21 cellular contexts compared by ENCODE assay signal in the genomic region with DNA sequence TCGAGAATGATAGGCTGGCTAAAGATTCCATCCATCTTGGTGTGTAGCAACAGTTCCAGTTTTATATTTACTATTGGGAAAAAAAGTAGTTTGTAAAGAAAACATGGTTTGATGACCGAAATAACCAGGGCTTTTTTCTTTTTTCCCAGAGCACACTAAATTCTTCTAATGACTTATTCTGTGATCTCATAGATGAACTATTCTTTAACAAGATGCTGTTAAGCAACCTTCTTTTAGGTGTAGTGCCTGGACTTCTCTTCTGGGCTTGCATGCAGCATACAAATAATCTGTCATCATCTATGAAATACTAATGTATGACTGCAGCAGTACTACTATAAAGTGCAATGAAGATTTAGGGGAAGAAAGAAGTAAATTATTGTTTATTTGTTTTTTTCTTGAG. TPM values are rescaled to one million over a fixed set of nuclear protein-coding genes. Genes with fewer than 3 reads are reported as not detected.
A peak's percentile ranks its signal among the peaks of the same experiment; 100 is the strongest.
DNase-seq lines count a peak whose midpoint lies in the region; ATAC-seq, FAIRE-seq and TF ChIP-seq lines count a peak whose summit lies in the region.
"Had no signal": no experiment of that assay in that cellular context is flagged by ENCODE, and none has a peak within 500 bp of the region (broad histone marks: within the 10 kb centered on the region; RNA-seq: fewer than 3 reads in every experiment).

No MANE protein-coding gene starts in this region.

- H3K4me1 ChIP-seq in GM23248 (ENCODE audit: insufficient read depth) = peaks cover 54% of the 10 kb centered on the region
- H3K4me1 ChIP-seq in smooth muscle cell (ENCODE audit: low read depth) = no peaks in the 10 kb centered on the region
- H3K4me1 ChIP-seq in hepatocyte (ENCODE audit: insufficient read depth) = no peaks in the 10 kb centered on the region
- H3K4me1 ChIP-seq: A549 had no signal

- no peak for ATAC-seq in effector memory CD8-positive, alpha-beta T cell (replicated peaks)
- ATAC-seq: A549, GM12878 had no signal

- TF ChIP-seq CTCF in bronchial epithelial cell (IDR thresholded peaks at IDR 0.05; ENCODE audit: insufficient read depth, low read length, severe bottlenecking) (no peak), smooth muscle cell (IDR thresholded peaks at IDR 0.05; ENCODE audit: borderline replicate concordance, insufficient read depth, poor library complexity, severe bottlenecking) (no peak), hepatocyte (IDR thresholded peaks at IDR 0.05; ENCODE audit: poor library complexity) (no peak)

- no peaks in the 10 kb centered on the region for H3K36me3 Mint-ChIP-seq in effector memory CD8-positive, alpha-beta T cell (ENCODE audit: insufficient read depth)

- H3K79me2 ChIP-seq in GM23248 (ENCODE audit: insufficient read depth) (no peaks in the 10 kb centered on the region), smooth muscle cell (ENCODE audit: low read depth) (no peaks in the 10 kb centered on the region), hepatocyte (no peaks in the 10 kb centered on the region)

- no peaks in the 10 kb centered on the region for H3K36me3 ChIP-seq in GM23248 (ENCODE audit: low read depth)
- no peaks in the 10 kb centered on the region for H3K36me3 ChIP-seq in bronchial epithelial cell (ENCODE audit: control insufficient read depth, insufficient read depth, low read length)
- no peaks in the 10 kb centered on the region for H3K36me3 ChIP-seq in smooth muscle cell (ENCODE audit: low read depth)
- H3K36me3 ChIP-seq in hepatocyte (replicated peaks; ENCODE audit: insufficient read depth, low read depth) = no peaks in the 10 kb centered on the region
- H3K36me3 ChIP-seq: SJSA1 had no signal

- in situ Hi-C loops in GM23248 (cut with MboI) = no loop called here

- H3K9ac ChIP-seq in GM23248 (no peak overlapping the region), smooth muscle cell (ENCODE audit: low read depth) (no peak overlapping the region)
- H3K9ac ChIP-seq: KMS-11 had no signal

- H3K4me2 ChIP-seq in GM23248 (ENCODE audit: unreplicated experiment) (no peak overlapping the region), smooth muscle cell (no peak overlapping the region), hepatocyte (no peak overlapping the region)
- H3K4me2 ChIP-seq: A549, KMS-11, PC-9 had no signal

- H3K27ac ChIP-seq in GM23248 (peak overlapping the region; percentile 37), smooth muscle cell (ENCODE audit: low read depth) (peak overlapping the region; percentile 32), hepatocyte (no peak overlapping the region)
- H3K27ac ChIP-seq: A549, KMS-11, PC-9, SJSA1 had no signal

- no peak overlapping the region for H3K27ac Mint-ChIP-seq in effector memory CD8-positive, alpha-beta T cell
- H3K27ac Mint-ChIP-seq: CD14-positive monocyte had no signal

- no peaks in the 10 kb centered on the region for H4K20me1 ChIP-seq in GM23248 (ENCODE audit: insufficient read depth)
- H4K20me1 ChIP-seq in smooth muscle cell (ENCODE audit: low read depth) = no peaks in the 10 kb centered on the region
- H4K20me1 ChIP-seq in hepatocyte (ENCODE audit: insufficient read depth, poor library complexity, severe bottlenecking) = no peaks in the 10 kb centered on the region

- no peaks in the 10 kb centered on the region for H3K9me2 ChIP-seq in GM23248 (ENCODE audit: insufficient read depth)
- H3K9me2 ChIP-seq in hepatocyte (replicated peaks; ENCODE audit: insufficient read depth) = no peaks in the 10 kb centered on the region

- H2AFZ ChIP-seq in GM23248 (no peak overlapping the region), smooth muscle cell (ENCODE audit: low read depth) (no peak overlapping the region), hepatocyte (no peak overlapping the region)
- H2AFZ ChIP-seq: PC-9 had no signal

- no peak overlapping the region for H3K4me3 ChIP-seq in GM23248
- H3K4me3 ChIP-seq in bronchial epithelial cell (ENCODE audit: low read depth, low read length) = no peak overlapping the region
- H3K4me3 ChIP-seq in smooth muscle cell = no peak overlapping the region
- no peak overlapping the region for H3K4me3 ChIP-seq in hepatocyte
- H3K4me3 ChIP-seq: A549, GM12878, PC-9, SJSA1 had no signal

- no peaks in the 10 kb centered on the region for H3K9me3 Mint-ChIP-seq in effector memory CD8-positive, alpha-beta T cell

- DNase-seq in AG20443 (ENCODE audit: low spot score) (peak; percentile 55), GM23248 (peak; percentile 77), bronchial epithelial cell (ENCODE audit: low read depth) (peak; percentile 82), smooth muscle cell (lab: John Stamatoyannopoulos, UW; ENCODE audit: unreplicated experiment) (no peak), D341Med (ENCODE audit: low spot score) (no peak), hepatocyte (ENCODE audit: low spot score) (no peak)
- DNase-seq in effector memory CD8-positive, alpha-beta T cell = no peak
- DNase-seq: AML-193, DMS79 treated with DMSO at 0.1 percent for 48 hours, H7, NCI-H1417, NCI-H187 treated with DMSO at 0.1 percent for 48 hours, NCI-H345, NCI-H524 treated with DMSO at 0.1 percent for 48 hours, PC-9 had no signal

- FAIRE-seq in bronchial epithelial cell (lab: Jason Lieb, UNC) = no peak
- FAIRE-seq: A549, G401.6, GM12878 had no signal

- no peaks in the 10 kb centered on the region for H3K4me1 Mint-ChIP-seq in effector memory CD8-positive, alpha-beta T cell (ENCODE audit: low read depth in 2 of 2)
- H3K4me1 Mint-ChIP-seq: CD14-positive monocyte had no signal

- no peak overlapping the region for H3K4me3 Mint-ChIP-seq in effector memory CD8-positive, alpha-beta T cell
- H3K4me3 Mint-ChIP-seq: CD14-positive monocyte had no signal

- 57 to 58% methylated on average over 2 of the region's 2 CpGs for WGBS in GM23248 (ENCODE audit: low coverage in 1 of 2, low lambda C conversion rate in 2 of 2, missing lambda C conversion rate in 2 of 2), 2 experiments
- 79% methylated on average over 2 of the region's 2 CpGs for WGBS in smooth muscle cell (ENCODE audit: low lambda C conversion rate)
- WGBS in hepatocyte (ENCODE audit: low lambda C conversion rate, missing lambda C conversion rate) = 85% methylated on average over 2 of the region's 2 CpGs

- H3K27me3 ChIP-seq in GM23248 (replicated peaks; ENCODE audit: insufficient read depth) (no peaks in the 10 kb centered on the region), bronchial epithelial cell (ENCODE audit: control insufficient read depth, insufficient read depth, low read length) (no peaks in the 10 kb centered on the region), smooth muscle cell (ENCODE audit: low read depth) (no peaks in the 10 kb centered on the region), hepatocyte (no peaks in the 10 kb centered on the region)
- H3K27me3 ChIP-seq: SJSA1 had no signal

- peaks cover 47% of the 10 kb centered on the region for H3F3A ChIP-seq in GM23248 (ENCODE audit: insufficient read depth)
- peaks cover 5% of the 10 kb centered on the region for H3F3A ChIP-seq in smooth muscle cell (ENCODE audit: low read depth)

- peaks cover 10 to 32% of the 10 kb centered on the region in 2 donors for H3K27me3 Mint-ChIP-seq in effector memory CD8-positive, alpha-beta T cell

- H3K9me3 ChIP-seq in GM23248 (ENCODE audit: low read depth) (no peaks in the 10 kb centered on the region), smooth muscle cell (replicated peaks; ENCODE audit: low read depth) (no peaks in the 10 kb centered on the region), hepatocyte (ENCODE audit: low read depth) (no peaks in the 10 kb centered on the region)
- H3K9me3 ChIP-seq: A549, SJSA1 had no signal

RNA-seq across cellular contexts. Expression of a gene that starts 11.0 kb away (rescaled TPM):
- not detected in 2 replicates for total RNA-seq in GM23248 (2014; rRNA removed; shearing (Covaris generic))
- polyA plus RNA-seq in GM23248 (2016; fragmentation: Nextera tagmentation; extraction: Ambion mirVana) (0.19 TPM in 1 of 2 replicates, not detected in the other), smooth muscle cell (3.0 and 5.5 TPM in 2 replicates), hepatocyte (not detected in 2 replicates)
- total RNA-seq in bronchial epithelial cell (29.2 and 103 TPM in 2 replicates), smooth muscle cell (8.3 and 10.4 TPM in 2 replicates), hepatocyte (0.30 TPM in 1 of 2 replicates, not detected in the other)
- total RNA-seq: GM12878, SJSA1 had no signal
- polyA plus RNA-seq: A549, GM12878 had no signal

RNA-seq across cellular contexts. Expression of a gene that starts 46.6 kb away (rescaled TPM):
- 12.4 and 27.4 TPM in 2 replicates for total RNA-seq in GM23248 (2014; rRNA removed; shearing (Covaris generic))
- 11.4 and 11.7 TPM in 2 replicates for polyA plus RNA-seq in GM23248 (2016; fragmentation: Nextera tagmentation; extraction: Ambion mirVana)
- total RNA-seq in bronchial epithelial cell = 11.8 TPM in 2 replicates
- 55.6 and 65.3 TPM in 2 replicates for total RNA-seq in smooth muscle cell
- 12.3 and 34.8 TPM in 2 replicates for polyA plus RNA-seq in smooth muscle cell
- 9.5 and 13.9 TPM in 2 replicates for total RNA-seq in hepatocyte
- 6.4 and 10.6 TPM in 2 replicates for polyA plus RNA-seq in hepatocyte
- total RNA-seq: GM12878 had no signal

Comparison
In these comparisons a context has a peak if more than half of its experiments do, and no peak if none do; other contexts are left out.
1. DNase-seq: peak in AG20443 (single experiment), GM23248 (single experiment) and bronchial epithelial cell (single experiment); none in smooth muscle cell (single experiment), D341Med (single experiment), hepatocyte (single experiment) and effector memory CD8-positive, alpha-beta T cell (0 of 3).